Comparison of ENCODE assay signal across 26 cellular contexts in the genomic region with DNA sequence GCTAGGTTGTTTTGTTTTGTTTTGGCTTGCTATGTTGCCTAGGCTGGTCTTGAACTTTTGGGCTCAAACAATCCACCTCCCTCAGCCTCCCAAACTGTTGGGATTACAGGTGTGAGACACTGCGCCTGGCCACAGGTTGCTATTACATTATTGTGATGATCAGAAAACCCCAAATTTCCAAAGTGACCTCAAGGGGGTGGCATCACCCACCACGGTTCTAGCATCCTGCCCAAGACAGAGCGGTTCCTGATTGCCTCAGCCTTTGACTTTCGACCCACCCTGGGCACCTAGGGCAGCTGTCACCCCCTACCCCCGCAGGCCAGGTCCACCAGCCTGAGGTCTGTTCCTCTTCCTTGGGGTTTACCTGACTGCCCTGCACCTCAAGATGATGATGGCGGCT.
"Had no signal": no experiment of that assay in that cellular context is flagged by ENCODE, and none has a peak within 500 bp of the region (broad histone marks: within the 10 kb centered on the region; RNA-seq: fewer than 3 reads in every experiment).

No MANE protein-coding gene starts in this region.

- H3K4me3 ChIP-seq: adrenal gland, ascending aorta, hepatocyte, left ventricle myocardium inferior, tibial artery had no signal

- H3K79me2 ChIP-seq: hepatocyte had no signal

- H3K9me3 ChIP-seq: adrenal gland, ascending aorta, left ventricle myocardium inferior, tibial artery had no signal

- DNase-seq: activated CD4-positive, alpha-beta T cell treated with anti-CD3 and anti-CD28 coated beads, Interleukin-2, amount 10 ng/mL, durations not matched to agents 7 days and 5 days; activated CD4-positive, CD25-positive, alpha-beta regulatory T cell treated with anti-CD3 and anti-CD28 coated beads, Interleukin-2, amount 50 U/mL, for 72 hours; activated gamma-delta T cell treated with Interleukin-2 at 50 U/mL for 16 hours; activated T-cell treated with anti-CD3 and anti-CD28 coated beads, Interleukin-2, amount 50 U/mL, for 1 hour; brain microvascular endothelial cell; caudate nucleus; effector memory CD8-positive, alpha-beta T cell; foreskin melanocyte; glutamatergic neuron; left ventricle myocardium inferior; midbrain; natural killer cell; stimulated activated CD4-positive, alpha-beta T cell treated with anti-CD3 and anti-CD28 coated beads, Interleukin-4, amount 100 ng/mL, for 24 hours; stimulated activated naive CD4-positive, alpha-beta T cell treated with Interleukin-2 at 50 U/mL for 16 hours; substantia nigra; tibial artery had no signal

- H3K4me1 ChIP-seq: adrenal gland, ascending aorta, left ventricle myocardium inferior, tibial artery had no signal

- H3K4me3 Mint-ChIP-seq: activated CD4-positive, alpha-beta T cell treated with anti-CD3 and anti-CD28 coated beads, Interleukin-2, amount 10 ng/mL, durations not matched to agents 7 days and 5 days; activated naive CD4-positive, alpha-beta T cell treated with anti-CD3 and anti-CD28 coated beads, Interleukin-2, amount 50 U/mL, for 24 hours; effector memory CD8-positive, alpha-beta T cell; natural killer cell; T-helper 2 cell treated with Interferon-gamma antibody and Interleukin-4, amounts not matched to agents 5 μg/mL and 100 μg/mL, for 36 hours had no signal

- ATAC-seq: effector memory CD8-positive, alpha-beta T cell; esophagus mucosa; natural killer cell had no signal

- H3K27ac ChIP-seq: adrenal gland, ascending aorta, brain microvascular endothelial cell, hepatocyte, left ventricle myocardium inferior, tibial artery, VCaP had no signal

- H3K27me3 ChIP-seq: adrenal gland, ascending aorta, brain microvascular endothelial cell, hepatocyte, tibial artery had no signal

- H3K4me2 ChIP-seq: hepatocyte had no signal

- FAIRE-seq: endothelial cell of umbilical vein, urothelium cell line had no signal

- H2AFZ ChIP-seq: hepatocyte had no signal

- H3K27me3 Mint-ChIP-seq: activated CD4-positive, alpha-beta T cell treated with anti-CD3 and anti-CD28 coated beads, Interleukin-2, amount 10 ng/mL, durations not matched to agents 7 days and 5 days; activated naive CD4-positive, alpha-beta T cell treated with anti-CD3 and anti-CD28 coated beads, Interleukin-2, amount 50 U/mL, for 24 hours; effector memory CD8-positive, alpha-beta T cell; progenitor cell of endocrine pancreas had no signal

- H3K4me1 Mint-ChIP-seq: activated CD4-positive, alpha-beta T cell treated with anti-CD3 and anti-CD28 coated beads, Interleukin-2, amount 10 ng/mL, durations not matched to agents 7 days and 5 days; activated naive CD4-positive, alpha-beta T cell treated with anti-CD3 and anti-CD28 coated beads, Interleukin-2, amount 50 U/mL, for 24 hours; natural killer cell had no signal

- H3K36me3 ChIP-seq: adrenal gland, ascending aorta, brain microvascular endothelial cell, left ventricle myocardium inferior, tibial artery had no signal

- H3K27ac Mint-ChIP-seq: activated CD4-positive, alpha-beta T cell treated with anti-CD3 and anti-CD28 coated beads, Interleukin-2, amount 10 ng/mL, durations not matched to agents 7 days and 5 days; activated naive CD4-positive, alpha-beta T cell treated with anti-CD3 and anti-CD28 coated beads, Interleukin-2, amount 50 U/mL, for 24 hours; effector memory CD8-positive, alpha-beta T cell; natural killer cell; progenitor cell of endocrine pancreas; T-helper 2 cell treated with Interferon-gamma antibody and Interleukin-4, amounts not matched to agents 5 μg/mL and 100 μg/mL, for 36 hours had no signal

- H3K36me3 Mint-ChIP-seq: activated naive CD4-positive, alpha-beta T cell treated with anti-CD3 and anti-CD28 coated beads, Interleukin-2, amount 50 U/mL, for 24 hours; natural killer cell had no signal
